Comparison of ENCODE assay signal across 11 cellular contexts in genomic region chr18:54950221-54950620, GRCh38. TPM values are rescaled to one million over a fixed set of nuclear protein-coding genes. Genes with fewer than 3 reads are reported as not detected.
DNase-seq lines count a peak whose midpoint lies in the region; ATAC-seq, FAIRE-seq and TF ChIP-seq lines count a peak whose summit lies in the region.
"Had no signal": no experiment of that assay in that cellular context is flagged by ENCODE, and none has a peak within 500 bp of the region (broad histone marks: within the 10 kb centered on the region; RNA-seq: fewer than 3 reads in every experiment).

No MANE protein-coding gene starts in this region.

- intact Hi-C loops in mammary epithelial cell (cut with micrococcal nuclease), result loop anchor here (1.0 kb wide), 1 partner anchor 271 kb away; no protein-coding TSS in a partner anchor
- intact Hi-C loops in pancreas (cut with DNase I), result loop anchor here in 2 of 3 donors (5.0 to 10.0 kb wide), 3 partner anchors 273 to 395 kb away; no protein-coding TSS in a partner anchor

- ATAC-seq in pancreas (peak; percentile 81 to 89 (median 83)), GM19397 (IDR thresholded peaks at IDR 0.05; ENCODE audit: unreplicated experiment) (no peak), HG02852 (IDR thresholded peaks at IDR 0.05; ENCODE audit: unreplicated experiment) (no peak)
- ATAC-seq: psoas muscle had no signal

- FAIRE-seq in pancreas (lab: Jason Lieb, UNC), result no peak

- no TSS peak for BruUV-seq in mammary epithelial cell (replicated peaks; lab: Mats Ljungman, UMichigan)

- H3K4me2 ChIP-seq in mammary epithelial cell (ENCODE audit: insufficient read depth, low read depth, low read length), result no peak overlapping the region

- H3K27ac ChIP-seq in mammary epithelial cell (ENCODE audit: insufficient read depth, low read depth, low read length) (no peak overlapping the region), pancreas (peak overlapping the region in 1 of 4 donors; percentile 27)
- H3K27ac ChIP-seq: psoas muscle had no signal

- dilution Hi-C loops in mammary epithelial cell (cut with HindIII; ENCODE audit: low sequenced_read_pairs), result no loop called here

- peak; percentile 28 to 52 for TF ChIP-seq CTCF in mammary epithelial cell (conservative IDR thresholded peaks at IDR 0.05 in 1 of 2, IDR thresholded peaks at IDR 0.05 in 1 of 2; ENCODE audit: extremely low read depth in 1 of 2, insufficient read depth in 1 of 2, low read depth in 1 of 2, low read length in 2 of 2)
- peak in 3 of 4 donors; percentile 13 to 34 (median 23) for TF ChIP-seq CTCF in pancreas (IDR thresholded peaks at IDR 0.05)

- CTCF ChIA-PET in mammary epithelial cell (lab: Charles Lee; ENCODE audit: low non-redundant PET), result no interaction called here

- no peak overlapping the region for H3K4me3 ChIP-seq in mammary epithelial cell (replicated peaks in 1 of 3; ENCODE audit: insufficient read depth in 1 of 3, low read depth in 2 of 3, low read length in 3 of 3)
- no peak overlapping the region for H3K4me3 ChIP-seq in pancreas
- H3K4me3 ChIP-seq: psoas muscle had no signal

- H3K9me3 ChIP-seq in mammary epithelial cell (replicated peaks; ENCODE audit: insufficient read depth, low read length), result no peaks in the 10 kb centered on the region
- H3K9me3 ChIP-seq in pancreas, result no peaks in the 10 kb centered on the region
- H3K9me3 ChIP-seq: psoas muscle had no signal

- in situ Hi-C loops in mammary epithelial cell (cut with MboI; ENCODE audit: low sequenced_read_pairs in 2 of 2), result no loop called here
- in situ Hi-C loops in KBM-7 (cut with MboI; ENCODE audit: low pct_unique_long_range_greater_than_20kb, low sequenced_read_pairs), result loop anchor here (25.0 kb wide), 1 partner anchor 263 kb away; no protein-coding TSS in a partner anchor

- H4K20me1 ChIP-seq in mammary epithelial cell (ENCODE audit: insufficient read depth, low read length), result no peaks in the 10 kb centered on the region

- DNase-seq in DMS79 treated with DMSO at 0.1 percent for 48 hours (lab: John Stamatoyannopoulos, UW) (peak; percentile 23), DMS79 (lab: John Stamatoyannopoulos, UW) (no peak), NCI-H2171 treated with DMSO at 0.1 percent for 48 hours (lab: John Stamatoyannopoulos, UW) (peak; percentile 47), mammary epithelial cell (peak; percentile 36), pancreas (peak in 3 of 6 donors; percentile 48 to 67 (median 52)), KBM-7 (no peak)
- DNase-seq: activated T-cell treated with anti-CD3 and anti-CD28 coated beads, Interleukin-2, amount 50 U/mL, for 24 hours; NCI-H446; psoas muscle had no signal

- H3K79me2 ChIP-seq in mammary epithelial cell (ENCODE audit: insufficient read depth, low read length), result no peaks in the 10 kb centered on the region

- H3K4me1 ChIP-seq in mammary epithelial cell (ENCODE audit: insufficient read depth, low read length) (no peaks in the 10 kb centered on the region), pancreas (peaks cover 9 to 46% (median 31%) of the 10 kb centered on the region in 3 donors)
- H3K4me1 ChIP-seq: psoas muscle had no signal

- peaks cover 1% of the 10 kb centered on the region for H3K27me3 ChIP-seq in mammary epithelial cell (ENCODE audit: insufficient read depth, low read length)
- no peaks in the 10 kb centered on the region for H3K27me3 ChIP-seq in pancreas

- no peak overlapping the region for H3K9ac ChIP-seq in mammary epithelial cell (ENCODE audit: insufficient read depth, low read length)

- no peaks in the 10 kb centered on the region for H3K36me3 ChIP-seq in mammary epithelial cell (ENCODE audit: insufficient read depth, low read length)
- no peaks in the 10 kb centered on the region for H3K36me3 ChIP-seq in pancreas

- H2AFZ ChIP-seq in mammary epithelial cell (ENCODE audit: low read depth, low read length), result no peak overlapping the region

- WGBS in mammary epithelial cell (ENCODE audit: low coverage, missing lambda C conversion rate), result 60% methylated on average over 7 of the region's 7 CpGs
- 9 to 16% methylated on average over 7 of the region's 7 CpGs for WGBS in pancreas, 2 donors

RNA-seq across cellular contexts. Expression of gene CCDC68, which starts 9.0 kb away (rescaled TPM):
- total RNA-seq in mammary epithelial cell (1 to 10 TPM in 1 of 2 donors, not detected in 1; 2.2 TPM), pancreas (1 to 10 TPM in 3 of 6 donors, under 1 TPM in 3; 0.79 to 5.0 (median 1.2) TPM)
- polyA plus RNA-seq in mammary epithelial cell (0.09 TPM), pancreas (1 to 10 TPM; 1.1 to 3.9 TPM)
- not detected for polyA minus RNA-seq in mammary epithelial cell

Comparison
In these comparisons a context has a peak if more than half of its experiments do, and no peak if none do; other contexts are left out.
1. DNase-seq: peak in DMS79 treated with DMSO at 0.1 percent for 48 hours (single experiment), NCI-H2171 treated with DMSO at 0.1 percent for 48 hours (single experiment) and mammary epithelial cell (single experiment); none in DMS79 (single experiment) and KBM-7 (single experiment).
2. ATAC-seq: peak in pancreas (4 of 4); none in GM19397 (single experiment) and HG02852 (single experiment).